In the genomic region with DNA sequence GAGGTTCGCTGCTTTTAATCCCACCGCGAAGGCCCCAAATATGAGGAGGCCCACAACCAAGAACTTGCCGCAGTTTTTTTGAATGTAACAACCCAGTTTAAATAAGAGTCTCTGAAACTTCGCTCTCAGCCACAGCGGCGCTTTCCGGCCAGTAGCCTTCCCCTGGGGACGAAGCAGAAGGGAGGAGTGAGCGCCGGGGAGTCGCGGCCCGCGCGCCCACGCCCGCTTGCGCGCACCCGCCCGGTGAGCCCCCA, we compare ENCODE assay signal across 8 cellular contexts. TPM values are rescaled to one million over a fixed set of nuclear protein-coding genes. Genes with fewer than 3 reads are reported as not detected.
DNase-seq lines count a peak whose midpoint lies in the region; ATAC-seq, FAIRE-seq and TF ChIP-seq lines count a peak whose summit lies in the region.

No MANE protein-coding gene starts in this region.

- TSS peak; percentile 25 for BruUV-seq in endothelial cell of umbilical vein (replicated peaks; lab: Mats Ljungman, UMichigan)

- peak overlapping the region; percentile 80 for H3K4me2 ChIP-seq in endothelial cell of umbilical vein (ENCODE audit: insufficient read depth, low read length)

- no peaks in the 10 kb centered on the region for H4K20me1 ChIP-seq in endothelial cell of umbilical vein (replicated peaks; ENCODE audit: control insufficient read depth, extremely low read depth, insufficient read depth, low read length)

- dilution Hi-C loops in endothelial cell of umbilical vein (cut with MboI; ENCODE audit: extremely low pct_ligation_motif_present, low sequenced_read_pairs) = no loop called here

- intact Hi-C loops in endothelial cell of umbilical vein (cut with micrococcal nuclease) = loop anchor here (1.0 to 5.0 kb wide), 6 partner anchors 80 to 556 kb away; partner anchors contain the start of gene FANCC

- CTCF ChIA-PET in endothelial cell of umbilical vein (lab: Charles Lee) (interaction anchor here (1.5 to 2.2 kb wide), 3 partner anchors 44 to 712 kb away, joined by 3 to 10 read pairs (median 7); no protein-coding TSS in a partner anchor), HEK293T (lab: Yijun Ruan, JAX) (no interaction called here)

- no peak for TF ChIP-seq CTCF in endothelial cell of umbilical vein (IDR thresholded peaks at IDR 0.05; ENCODE audit: extremely low read depth in 1 of 2, insufficient read depth in 1 of 2, low read depth in 1 of 2, low read length in 2 of 2)

- FAIRE-seq in endothelial cell of umbilical vein (lab: Jason Lieb, UNC) = peak; percentile 58

- no peaks in the 10 kb centered on the region for H3K79me2 ChIP-seq in endothelial cell of umbilical vein (ENCODE audit: control insufficient read depth, insufficient read depth, low read length)

- peaks cover 12% of the 10 kb centered on the region for H3K4me1 ChIP-seq in endothelial cell of umbilical vein (ENCODE audit: control insufficient read depth, extremely low read depth, insufficient read depth, low read length)

- peak overlapping the region; percentile 40 to 77 (median 74) for H3K4me3 ChIP-seq in endothelial cell of umbilical vein (replicated peaks in 1 of 3; ENCODE audit: insufficient read depth in 1 of 3, low read depth in 1 of 3, low read length in 3 of 3)

- no peaks in the 10 kb centered on the region for H3K27me3 ChIP-seq in endothelial cell of umbilical vein (ENCODE audit: control insufficient read depth in 2 of 2, insufficient read depth in 2 of 2, low read length in 2 of 2)

- no peaks in the 10 kb centered on the region for H3K9me1 ChIP-seq in endothelial cell of umbilical vein (replicated peaks; ENCODE audit: control insufficient read depth, extremely low read depth, insufficient read depth, low read length)

- ATAC-seq in HG02763 (IDR thresholded peaks at IDR 0.05; ENCODE audit: unreplicated experiment) (peak; percentile 16), SK-N-SH treated with all-trans-retinoic acid at 6 μM for 48 hours (0 out of 3 replicates have a peak, but pooled peaks have one; percentile 3)

- peak overlapping the region; percentile 75 for H3K9ac ChIP-seq in endothelial cell of umbilical vein (replicated peaks; ENCODE audit: extremely low read depth, insufficient read depth, low read length)

- DNase-seq in NCI-H345 (lab: John Stamatoyannopoulos, UW) = peak; percentile 40
- DNase-seq in NCI-H345 treated with DMSO at 0.1 percent for 48 hours (lab: John Stamatoyannopoulos, UW; ENCODE audit: unreplicated experiment) = no peak
- no peak for DNase-seq in endothelial cell of umbilical vein (ENCODE audit: low read depth, low spot score)
- DNase-seq in myocyte (ENCODE audit: low read depth) = peak; percentile 58
- DNase-seq in iPS-NIHi11 (ENCODE audit: low spot score) = no peak
- no peak for DNase-seq in HEK293T (ENCODE audit: extremely low spot score)

- POLR2A ChIA-PET in endothelial cell of umbilical vein (lab: Charles Lee) (no interaction called here), HEK293T (lab: Yijun Ruan, JAX) (interaction anchor here (0.7 to 1.2 kb wide), 3 partner anchors 10 to 711 kb away, joined by 3 read pairs; no protein-coding TSS in a partner anchor)

- peak overlapping the region; percentile 74 for H2AFZ ChIP-seq in endothelial cell of umbilical vein (ENCODE audit: low read depth, low read length)

- no peaks in the 10 kb centered on the region for H3K9me3 ChIP-seq in endothelial cell of umbilical vein (replicated peaks; ENCODE audit: control insufficient read depth, insufficient read depth, low read length)

- peak overlapping the region; percentile 75 for H3K27ac ChIP-seq in endothelial cell of umbilical vein (ENCODE audit: insufficient read depth, low read depth, low read length)

- TF ChIP-seq POLR2A in endothelial cell of umbilical vein (IDR thresholded peaks at IDR 0.05; ENCODE audit: low read depth, low read length) = no peak

- no peaks in the 10 kb centered on the region for H3K36me3 ChIP-seq in endothelial cell of umbilical vein (ENCODE audit: control insufficient read depth in 2 of 2, extremely low read depth in 1 of 2, insufficient read depth in 2 of 2, low read length in 2 of 2)

TF ChIP-seq in SK-N-SH treated with all-trans-retinoic acid at 6 μM for 48 hours, 23 proteins besides CTCF, POLR2A, EP300 and RAD21 (continues in another document):
- TF ChIP-seq ZFP30 (CRISPR knock-in tag; IDR thresholded peaks at IDR 0.05) (no peak), ZNF8 (CRISPR knock-in tag; IDR thresholded peaks at IDR 0.05) (no peak), ZNF565 (CRISPR knock-in tag; conservative IDR thresholded peaks at IDR 0.05; ENCODE audit: low read depth) (no peak), SNAI2 (CRISPR knock-in tag; IDR thresholded peaks at IDR 0.05) (no peak), ZNF70 (CRISPR knock-in tag; IDR thresholded peaks at IDR 0.05) (no peak)

TF ChIP-seq in endothelial cell of umbilical vein, 7 proteins besides CTCF, POLR2A, EP300 and RAD21:
- TF ChIP-seq MYC (IDR thresholded peaks at IDR 0.05; ENCODE audit: low read depth, low read length) (no peak), JUN (IDR thresholded peaks at IDR 0.05; ENCODE audit: borderline replicate concordance, insufficient read depth, insufficient read length, low read depth) (no peak), GATA2 (IDR thresholded peaks at IDR 0.05; ENCODE audit: insufficient read depth, insufficient read length, low read depth, low read length) (no peak), FOS (IDR thresholded peaks at IDR 0.05; ENCODE audit: borderline replicate concordance, insufficient read depth, low read length) (no peak)
- TF ChIP-seq, protein P1, sequence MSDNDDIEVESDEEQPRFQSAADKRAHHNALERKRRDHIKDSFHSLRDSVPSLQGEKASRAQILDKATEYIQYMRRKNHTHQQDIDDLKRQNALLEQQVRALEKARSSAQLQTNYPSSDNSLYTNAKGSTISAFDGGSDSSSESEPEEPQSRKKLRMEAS (IDR thresholded peaks at IDR 0.05; ENCODE audit: insufficient read depth, insufficient read length) = no peak
TF ChIP-seq in endothelial cell of umbilical vein: peak in this region for 0.

TF ChIP-seq in HEK293T, 16 proteins besides CTCF, POLR2A, EP300 and RAD21:
- TF ChIP-seq L3MBTL2 (conservative IDR thresholded peaks at IDR 0.05) (no peak), NFRKB (IDR thresholded peaks at IDR 0.05) (no peak), FOXA1 (IDR thresholded peaks at IDR 0.05) (no peak), ARNT (IDR thresholded peaks at IDR 0.05) (no peak), BHLHE40 (IDR thresholded peaks at IDR 0.05; ENCODE audit: borderline replicate concordance) (no peak), FOXM1 (IDR thresholded peaks at IDR 0.05; ENCODE audit: borderline replicate concordance) (no peak), ZNF384 (IDR thresholded peaks at IDR 0.05) (no peak), LEF1 (IDR thresholded peaks at IDR 0.05; ENCODE audit: borderline replicate concordance) (no peak), CTBP1 (IDR thresholded peaks at IDR 0.05; ENCODE audit: borderline replicate concordance) (no peak), TARDBP (IDR thresholded peaks at IDR 0.05) (no peak), FOXK2 (IDR thresholded peaks at IDR 0.05) (no peak), ELF4 (IDR thresholded peaks at IDR 0.05) (no peak), SP1 (IDR thresholded peaks at IDR 0.05) (no peak), SUZ12 (IDR thresholded peaks at IDR 0.05) (no peak)

RNA-seq across cellular contexts. Expression of gene PTCH1, which starts 10.4 kb away (rescaled TPM):
- 12.1 and 14.4 TPM in 2 replicates for total RNA-seq in endothelial cell of umbilical vein
- 3.1 and 3.9 TPM in 2 replicates for polyA plus RNA-seq in endothelial cell of umbilical vein
- 2.9 and 3.3 TPM in 2 replicates for polyA plus RNA-seq in endothelial cell of umbilical vein (2011; cell fraction: cytosol; rRNA removed)
- polyA plus RNA-seq in endothelial cell of umbilical vein (2011; cell fraction: nucleus; rRNA removed) = 7.7 and 12.7 TPM in 2 replicates
- polyA plus RNA-seq in endothelial cell of umbilical vein (2012) = 3.4 and 6.1 TPM in 2 replicates
- polyA minus RNA-seq in endothelial cell of umbilical vein = 9.7 and 10.4 TPM in 2 replicates
- polyA minus RNA-seq in endothelial cell of umbilical vein (2011; cell fraction: cytosol; rRNA and poly(A)+ RNA removed) = 6.3 TPM
- polyA minus RNA-seq in endothelial cell of umbilical vein (2011; cell fraction: nucleus; rRNA and poly(A)+ RNA removed) = 15.2 and 16.1 TPM in 2 replicates
- 1.7 and 3.9 TPM in 2 replicates for total RNA-seq in myocyte
- polyA plus RNA-seq in myocyte (2012) = 1.8 TPM

Comparison
In these comparisons a context has a peak if more than half of its experiments do, and no peak if none do; other contexts are left out.
1. DNase-seq: peak in NCI-H345 (single experiment) and myocyte (single experiment); none in NCI-H345 treated with DMSO at 0.1 percent for 48 hours (single experiment), endothelial cell of umbilical vein (single experiment), iPS-NIHi11 (single experiment) and HEK293T (single experiment).